ENCODE assay signal across 10 cellular contexts in the genomic region with DNA sequence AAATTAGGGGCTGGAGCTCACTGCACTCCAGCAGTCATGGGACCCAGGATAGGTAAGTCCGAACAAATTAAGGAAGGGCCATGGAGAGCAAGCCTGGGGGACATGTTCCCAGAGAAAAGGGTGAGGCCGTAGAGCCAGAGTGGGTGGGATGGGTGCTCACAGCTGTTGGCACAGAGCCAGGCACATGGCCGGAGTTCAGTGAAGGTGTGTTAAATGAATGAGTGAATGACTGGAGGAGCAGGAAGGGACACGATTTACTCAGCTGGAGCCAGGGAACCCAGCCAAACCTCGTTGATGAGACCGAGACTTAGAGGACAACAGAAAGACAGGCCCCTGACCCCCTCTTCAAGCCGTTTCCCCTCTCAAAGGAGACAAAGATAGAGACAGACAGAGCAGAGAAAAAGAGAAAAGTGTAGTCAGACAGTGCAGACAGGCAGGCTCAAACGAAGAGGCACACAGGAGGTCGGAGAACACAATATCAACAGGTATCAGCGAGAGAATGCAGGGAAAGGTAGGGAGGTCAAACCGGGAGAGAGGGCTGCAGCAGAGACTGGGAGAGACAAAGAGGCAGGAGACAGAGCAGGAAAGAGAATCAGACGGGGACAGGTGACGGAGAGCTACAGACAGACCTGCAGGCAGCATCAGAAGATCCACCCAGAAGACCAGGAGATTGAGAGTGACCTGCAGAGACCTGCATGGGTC. TPM values are rescaled to one million over a fixed set of nuclear protein-coding genes. Genes with fewer than 3 reads are reported as not detected.
DNase-seq lines count a peak whose midpoint lies in the region; ATAC-seq and TF ChIP-seq lines count a peak whose summit lies in the region.
"Had no signal": no experiment of that assay in that cellular context is flagged by ENCODE, and none has a peak within 500 bp of the region (broad histone marks: within the 10 kb centered on the region; RNA-seq: fewer than 3 reads in every experiment).

No MANE protein-coding gene starts in this region.

- H3K4me1 ChIP-seq in esophagus muscularis mucosa (peaks cover 13 to 39% (median 17%) of the 10 kb centered on the region in 4 donors), ovary (ENCODE audit: insufficient read depth) (no peaks in the 10 kb centered on the region), uterus (no peaks in the 10 kb centered on the region)

- intact Hi-C loops in left ventricle myocardium superior (cut with micrococcal nuclease) (loop anchor here (5.0 kb wide), 1 partner anchor 41 kb away; no protein-coding TSS in a partner anchor), cardiac septum (cut with DNase I) (no loop called here), esophagus muscularis mucosa (cut with DNase I) (no loop called here), ovary (cut with DNase I) (loop anchor here in 1 of 4 donors (5.0 kb wide), 1 partner anchor 51 kb away; no protein-coding TSS in a partner anchor), uterus (cut with DNase I; ENCODE audit: low total_unique reads) (no loop called here)

- TF ChIP-seq CTCF in esophagus muscularis mucosa (IDR thresholded peaks at IDR 0.05) (no peak), ovary (IDR thresholded peaks at IDR 0.05) (no peak), uterus (IDR thresholded peaks at IDR 0.05) (no peak)

- H3K27ac Mint-ChIP-seq in activated CD4-positive, alpha-beta T cell treated with anti-CD3 and anti-CD28 coated beads, Interleukin-2, amount 10 ng/mL, durations not matched to agents 7 days and 5 days = no peak overlapping the region
- H3K27ac Mint-ChIP-seq: activated naive CD8-positive, alpha-beta T cell had no signal

- TF ChIP-seq EP300 in esophagus muscularis mucosa (IDR thresholded peaks at IDR 0.05) = no peak
- TF ChIP-seq EP300 in ovary (IDR thresholded peaks at IDR 0.05) = no peak

- H3K36me3 ChIP-seq in esophagus muscularis mucosa = no peaks in the 10 kb centered on the region
- no peaks in the 10 kb centered on the region for H3K36me3 ChIP-seq in ovary
- H3K36me3 ChIP-seq in uterus = no peaks in the 10 kb centered on the region

- ATAC-seq in left ventricle myocardium superior = no peak

- H3K9me3 ChIP-seq in esophagus muscularis mucosa (no peaks in the 10 kb centered on the region), ovary (no peaks in the 10 kb centered on the region), uterus (no peaks in the 10 kb centered on the region)

- H3K4me3 ChIP-seq in esophagus muscularis mucosa = peak overlapping the region; percentile 38 to 47 (median 40)
- peak overlapping the region; percentile 9 for H3K4me3 ChIP-seq in ovary
- H3K4me3 ChIP-seq in uterus = peak overlapping the region in 1 of 2 donors; percentile 19

- WGBS in esophagus muscularis mucosa = 54% methylated on average over 12 of the region's 13 CpGs
- WGBS in ovary, 3 donors = 51 to 64% (median 51%) methylated on average over 13 of the region's 13 CpGs

- H3K27me3 ChIP-seq in esophagus muscularis mucosa (peaks cover 0 to 3% (median 0%) of the 10 kb centered on the region in 4 donors), ovary (no peaks in the 10 kb centered on the region), uterus (no peaks in the 10 kb centered on the region)

- peaks cover 15% of the 10 kb centered on the region for H3K27me3 Mint-ChIP-seq in activated CD4-positive, alpha-beta T cell treated with anti-CD3 and anti-CD28 coated beads, Interleukin-2, amount 10 ng/mL, durations not matched to agents 7 days and 5 days
- H3K27me3 Mint-ChIP-seq: activated naive CD8-positive, alpha-beta T cell had no signal

- no peak overlapping the region for H3K4me3 Mint-ChIP-seq in activated CD4-positive, alpha-beta T cell treated with anti-CD3 and anti-CD28 coated beads, Interleukin-2, amount 10 ng/mL, durations not matched to agents 7 days and 5 days
- H3K4me3 Mint-ChIP-seq: activated naive CD8-positive, alpha-beta T cell had no signal

- CTCF ChIA-PET in activated CD4-positive, alpha-beta T cell treated with anti-CD3 and anti-CD28 coated beads, Interleukin-2, amount 10 ng/mL, durations not matched to agents 7 days and 5 days (lab: Charles Lee) = interaction anchor here (1.0 to 4.2 kb wide), 5 partner anchors 10 to 89 kb away, joined by 3 to 29 read pairs (median 6); partner anchors contain the start of gene TPBGL

- TF ChIP-seq POLR2A in esophagus muscularis mucosa (IDR thresholded peaks at IDR 0.05; ENCODE audit: low read depth) = no peak
- no peak for TF ChIP-seq POLR2A in ovary (IDR thresholded peaks at IDR 0.05)
- no peak for TF ChIP-seq POLR2A in uterus (IDR thresholded peaks at IDR 0.05)

- H3K9me3 Mint-ChIP-seq in activated CD4-positive, alpha-beta T cell treated with anti-CD3 and anti-CD28 coated beads, Interleukin-2, amount 10 ng/mL, durations not matched to agents 7 days and 5 days = no peaks in the 10 kb centered on the region

- H3K36me3 Mint-ChIP-seq in activated CD4-positive, alpha-beta T cell treated with anti-CD3 and anti-CD28 coated beads, Interleukin-2, amount 10 ng/mL, durations not matched to agents 7 days and 5 days (ENCODE audit: low read depth) = no peaks in the 10 kb centered on the region
- H3K36me3 Mint-ChIP-seq: activated naive CD8-positive, alpha-beta T cell had no signal

- DNase-seq in left ventricle myocardium superior (peak; percentile 48), cardiac septum (ENCODE audit: low spot score) (no peak), esophagus muscularis mucosa (ENCODE audit: extremely low spot score) (no peak), ovary (no peak), uterus (no peak), GM19238 (ENCODE audit: insufficient read length, low spot score) (no peak)
- no peak for DNase-seq in activated CD4-positive, alpha-beta T cell treated with anti-CD3 and anti-CD28 coated beads, Interleukin-2, amount 10 ng/mL, durations not matched to agents 7 days and 5 days
- no peak for DNase-seq in activated CD8-positive, alpha-beta memory T cell treated with anti-CD3 and anti-CD28 coated beads, Interleukin-2, amount 50 U/mL, for 4 hours
- DNase-seq: NCI-H524 had no signal

- peaks cover 10% of the 10 kb centered on the region for H3K4me1 Mint-ChIP-seq in activated CD4-positive, alpha-beta T cell treated with anti-CD3 and anti-CD28 coated beads, Interleukin-2, amount 10 ng/mL, durations not matched to agents 7 days and 5 days

- H3K27ac ChIP-seq in esophagus muscularis mucosa (replicated peaks in 1 of 4) (peak overlapping the region; percentile 14 to 49 (median 34)), ovary (no peak overlapping the region), uterus (peak overlapping the region; percentile 8 to 57)

- POLR2A ChIA-PET in activated CD4-positive, alpha-beta T cell treated with anti-CD3 and anti-CD28 coated beads, Interleukin-2, amount 10 ng/mL, durations not matched to agents 7 days and 5 days (lab: Charles Lee) = no interaction called here

RNA-seq across cellular contexts. Expression of gene SLCO2B1, which starts 0.6 kb away (rescaled TPM):
- total RNA-seq in left ventricle myocardium superior = 30.1 TPM
- total RNA-seq in cardiac septum = 14.3 TPM
- 10 to 100 TPM; 30.5 to 61.1 (median 33.0) TPM for total RNA-seq in esophagus muscularis mucosa
- total RNA-seq in ovary = 10 to 100 TPM; 12.6 to 79.4 (median 21.8) TPM
- polyA plus RNA-seq in ovary = 10 to 100 TPM; 17.6 to 44.4 TPM
- 10 to 100 TPM; 11.8 to 58.1 (median 31.8) TPM for total RNA-seq in uterus
- under 1 TPM in 1 of 2 experiments, not detected in 1; 0.37 TPM for total RNA-seq in activated CD4-positive, alpha-beta T cell treated with anti-CD3 and anti-CD28 coated beads, Interleukin-2, amount 10 ng/mL, durations not matched to agents 7 days and 5 days

RNA-seq across cellular contexts. Expression of gene OR2AT4, which starts 54.8 kb away (rescaled TPM):
- total RNA-seq in left ventricle myocardium superior = not detected
- total RNA-seq in cardiac septum = not detected
- total RNA-seq in esophagus muscularis mucosa = under 1 TPM in 1 of 4 donors, not detected in 3; 0.06 TPM
- not detected for total RNA-seq in ovary
- under 1 TPM in 1 of 2 donors, not detected in 1; 0.02 TPM for polyA plus RNA-seq in ovary
- not detected for total RNA-seq in uterus
- not detected for total RNA-seq in activated CD4-positive, alpha-beta T cell treated with anti-CD3 and anti-CD28 coated beads, Interleukin-2, amount 10 ng/mL, durations not matched to agents 7 days and 5 days

Comparison
In these comparisons a context has a peak if more than half of its experiments do, and no peak if none do; other contexts are left out.
1. H3K27ac ChIP-seq: peak in esophagus muscularis mucosa (4 of 4) and uterus (2 of 2); none in ovary (0 of 2).
2. RNA of gene SLCO2B1, which starts 0.6 kb away (total RNA-seq): 11.8 to 58.1 TPM in uterus, 30.5 to 61.1 TPM in esophagus muscularis mucosa, 30.1 TPM in left ventricle myocardium superior (single experiment), 12.6 to 79.4 TPM in ovary and 14.3 TPM in cardiac septum (single experiment); 0.37 TPM in activated CD4-positive, alpha-beta T cell treated with anti-CD3 and anti-CD28 coated beads, Interleukin-2, amount 10 ng/mL, durations not matched to agents 7 days and 5 days; every median in the first group is over 4 times any median in the second.